ENCODE assay signal across 5 cellular contexts in genomic region chr6:87139927-87140326, GRCh38. TPM values are rescaled to one million over a fixed set of nuclear protein-coding genes. Genes with fewer than 3 reads are reported as not detected.
"Had no signal": no experiment of that assay in that cellular context is flagged by ENCODE, and none has a peak within 500 bp of the region (broad histone marks: within the 10 kb centered on the region; RNA-seq: fewer than 3 reads in every experiment).

No MANE protein-coding gene starts in this region.

RNA-seq across cellular contexts. Expression of gene CGA, which starts 45.0 kb away (rescaled TPM):
- total RNA-seq: GM23338, H1, H4, H7, H9 had no signal
- polyA plus RNA-seq: GM23338, H1 had no signal
